In the genomic region with DNA sequence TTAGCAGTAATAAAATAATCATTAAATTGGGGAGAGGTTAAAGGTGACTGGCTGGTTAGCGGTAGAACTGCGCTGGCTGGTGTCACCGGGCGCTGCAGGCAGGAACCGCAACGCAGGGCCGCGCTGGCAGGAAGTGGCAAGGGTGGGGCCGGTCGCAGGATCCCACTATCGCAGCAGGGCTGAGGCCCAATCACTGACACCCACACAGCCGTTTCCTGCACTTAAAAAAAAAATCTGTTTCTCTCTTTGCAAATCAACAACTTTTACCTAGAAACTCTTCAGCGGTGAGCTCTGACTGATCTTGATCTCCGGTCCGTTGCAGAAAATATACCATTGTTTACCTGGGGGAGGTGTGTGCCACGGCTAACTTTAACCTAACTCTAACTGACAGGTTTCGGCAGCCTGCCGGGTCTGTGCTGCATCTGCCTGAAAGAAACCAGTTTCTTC, we compare ENCODE assay signal across 8 cellular contexts. TPM values are rescaled to one million over a fixed set of nuclear protein-coding genes. Genes with fewer than 3 reads are reported as not detected.
DNase-seq lines count a peak whose midpoint lies in the region; ATAC-seq and TF ChIP-seq lines count a peak whose summit lies in the region.

No MANE protein-coding gene starts in this region.

- no peaks in the 10 kb centered on the region for H3K27me3 Mint-ChIP-seq in stimulated activated naive B cell treated with anti-CD40 and anti-IgM and Interleukin-4, amounts not matched to agents 10 μg/mL and 1 μg/mL and 100 μg/mL, for 72 hours
- peaks cover 17% of the 10 kb centered on the region for H3K27me3 Mint-ChIP-seq in endothelial cell (ENCODE audit: unreplicated experiment)

- TF ChIP-seq CTCF in endothelial cell (IDR thresholded peaks at IDR 0.05; ENCODE audit: unreplicated experiment) = no peak

- peaks cover 40 to 50% of the 10 kb centered on the region in 2 donors for H3K36me3 Mint-ChIP-seq in stimulated activated naive B cell treated with anti-CD40 and anti-IgM and Interleukin-4, amounts not matched to agents 10 μg/mL and 1 μg/mL and 100 μg/mL, for 72 hours
- peaks cover 29% of the 10 kb centered on the region for H3K36me3 Mint-ChIP-seq in endothelial cell (ENCODE audit: low read depth, unreplicated experiment)

- DNase-seq in NK-92 treated with Interleukin-12 subunit alpha and Interleukin-12 subunit beta, amount 100 ng/mL, for 24 hours (lab: John Stamatoyannopoulos, UW) = peak; percentile 89
- no peak for DNase-seq in NK-92 (lab: John Stamatoyannopoulos, UW; ENCODE audit: unreplicated experiment)
- DNase-seq in HT-29 (ENCODE audit: low spot score) = peak; percentile 62
- DNase-seq in activated CD8-positive, alpha-beta memory T cell treated with anti-CD3 and anti-CD28 coated beads, Interleukin-2, amount 50 U/mL, for 1 hour (ENCODE audit: extremely low read depth) = peak; percentile 87
- DNase-seq in left colon = peak; percentile 87
- peak; percentile 77 for DNase-seq in stimulated activated naive B cell treated with anti-CD40 and anti-IgM and Interleukin-4, amounts not matched to agents 10 μg/mL and 1 μg/mL and 100 μg/mL, for 72 hours
- DNase-seq in T1000 (lab: John Stamatoyannopoulos, UW) = no peak
- no peak for DNase-seq in endothelial cell (ENCODE audit: low spot score)

- peak overlapping the region; percentile 76 for H3K27ac Mint-ChIP-seq in stimulated activated naive B cell treated with anti-CD40 and anti-IgM and Interleukin-4, amounts not matched to agents 10 μg/mL and 1 μg/mL and 100 μg/mL, for 72 hours
- no peak overlapping the region for H3K27ac Mint-ChIP-seq in endothelial cell (ENCODE audit: unreplicated experiment)

- peak overlapping the region; percentile 21 to 42 for H3K4me3 Mint-ChIP-seq in stimulated activated naive B cell treated with anti-CD40 and anti-IgM and Interleukin-4, amounts not matched to agents 10 μg/mL and 1 μg/mL and 100 μg/mL, for 72 hours
- no peak overlapping the region for H3K4me3 Mint-ChIP-seq in endothelial cell (ENCODE audit: unreplicated experiment)

- intact Hi-C loops in left colon (cut with DNase I, micrococcal nuclease) = no loop called here

- H3K9me3 Mint-ChIP-seq in stimulated activated naive B cell treated with anti-CD40 and anti-IgM and Interleukin-4, amounts not matched to agents 10 μg/mL and 1 μg/mL and 100 μg/mL, for 72 hours = no peaks in the 10 kb centered on the region
- no peaks in the 10 kb centered on the region for H3K9me3 Mint-ChIP-seq in endothelial cell (ENCODE audit: unreplicated experiment)

- H3K4me1 Mint-ChIP-seq in stimulated activated naive B cell treated with anti-CD40 and anti-IgM and Interleukin-4, amounts not matched to agents 10 μg/mL and 1 μg/mL and 100 μg/mL, for 72 hours = peaks cover 0 to 62% of the 10 kb centered on the region in 2 donors
- peaks cover 14% of the 10 kb centered on the region for H3K4me1 Mint-ChIP-seq in endothelial cell (ENCODE audit: unreplicated experiment)

- peak; percentile 97 for ATAC-seq in left colon
- peak; percentile 72 to 76 for ATAC-seq in stimulated activated naive B cell treated with anti-CD40 and anti-IgM and Interleukin-4, amounts not matched to agents 10 μg/mL and 1 μg/mL and 100 μg/mL, for 72 hours (replicated peaks)

RNA-seq across cellular contexts. Expression of gene KLF2, which starts 46.9 kb away (rescaled TPM):
- 3.5 and 5.9 TPM in 2 replicates for total RNA-seq in HT-29 (2014; rRNA removed; shearing (Covaris generic))
- total RNA-seq in left colon = 10 to 100 TPM; 28.2 to 29.4 TPM
- total RNA-seq in endothelial cell (ENCODE audit: unreplicated experiment) = 48.9 TPM

Comparison
In these comparisons a context has a peak if more than half of its experiments do, and no peak if none do; other contexts are left out.
1. DNase-seq: peak in NK-92 treated with Interleukin-12 subunit alpha and Interleukin-12 subunit beta, amount 100 ng/mL, for 24 hours (single experiment), HT-29 (single experiment), activated CD8-positive, alpha-beta memory T cell treated with anti-CD3 and anti-CD28 coated beads, Interleukin-2, amount 50 U/mL, for 1 hour (single experiment), left colon (2 of 2) and stimulated activated naive B cell treated with anti-CD40 and anti-IgM and Interleukin-4, amounts not matched to agents 10 μg/mL and 1 μg/mL and 100 μg/mL, for 72 hours (single experiment); none in NK-92 (single experiment), T1000 (single experiment) and endothelial cell (single experiment).